Comparison of ENCODE assay signal across 1 cellular context in genomic region chr1:18128298-18128697, GRCh38.
TF ChIP-seq lines count a peak whose summit lies in the region.

No MANE protein-coding gene starts in this region.

TF ChIP-seq in HepG2, 621 proteins besides CTCF, POLR2A, EP300 and RAD21 (continued from another document and continues in another):
- TF ChIP-seq ZBTB10 (CRISPR knock-in tag; IDR thresholded peaks at IDR 0.05; ENCODE audit: borderline replicate concordance) (no peak), NR2F1 (CRISPR knock-in tag; IDR thresholded peaks at IDR 0.05) (peak in 1 of 2 experiments; percentile 57; a peak in 1 of 4 replicates), ZBTB34 (CRISPR knock-in tag; IDR thresholded peaks at IDR 0.05) (no peak), HDAC2 (CRISPR knock-in tag; IDR thresholded peaks at IDR 0.05) (peak; percentile 43; the same call in 1 of the 2 replicates), TOPORS (CRISPR knock-in tag; IDR thresholded peaks at IDR 0.05) (no peak), PRPF4 (IDR thresholded peaks at IDR 0.05; ENCODE audit: low read depth, low read length, poor library complexity, severe bottlenecking) (no peak), ATF5 (CRISPR knock-in tag; IDR thresholded peaks at IDR 0.05; ENCODE audit: low read depth) (no peak), HNRNPK (IDR thresholded peaks at IDR 0.05; ENCODE audit: low read depth, low read length, poor library complexity, severe bottlenecking) (no peak), MXI1 (IDR thresholded peaks at IDR 0.05; ENCODE audit: borderline replicate concordance, low read depth, low read length) (no peak; the same call in 2 of the 3 replicates), ZFP37 (CRISPR knock-in tag; IDR thresholded peaks at IDR 0.05; ENCODE audit: borderline replicate concordance) (no peak), MED13 (CRISPR knock-in tag; IDR thresholded peaks at IDR 0.05) (no peak), PRDM10 (CRISPR knock-in tag; IDR thresholded peaks at IDR 0.05; ENCODE audit: low read depth) (no peak), MIXL1 (CRISPR knock-in tag; IDR thresholded peaks at IDR 0.05) (no peak), SP4 (CRISPR knock-in tag; IDR thresholded peaks at IDR 0.05) (no peak), ZFP36L1 (CRISPR knock-in tag; IDR thresholded peaks at IDR 0.05) (no peak), ZC3H13 (CRISPR knock-in tag; IDR thresholded peaks at IDR 0.05) (no peak), ZNF772 (CRISPR knock-in tag; IDR thresholded peaks at IDR 0.05) (no peak), GATAD1 (CRISPR knock-in tag; IDR thresholded peaks at IDR 0.05) (0 out of 2 replicates have a peak, but pooled peaks have one; percentile 21), ATF6 (CRISPR knock-in tag; conservative IDR thresholded peaks at IDR 0.05) (no peak), PHF20 (CRISPR knock-in tag; IDR thresholded peaks at IDR 0.05) (no peak), ZBTB33 (CRISPR knock-in tag; IDR thresholded peaks at IDR 0.05) (no peak), TAF15 (IDR thresholded peaks at IDR 0.05; ENCODE audit: low read depth, low read length, poor library complexity, severe bottlenecking) (no peak), TGIF2 (CRISPR knock-in tag; IDR thresholded peaks at IDR 0.05) (peak; percentile 73; the same call in 1 of the 2 replicates), HIVEP1 (CRISPR knock-in tag; IDR thresholded peaks at IDR 0.05) (peak; percentile 19; the same call in 1 of the 2 replicates), ZNF615 (CRISPR knock-in tag; IDR thresholded peaks at IDR 0.05; ENCODE audit: borderline replicate concordance) (no peak), NR0B2 (CRISPR knock-in tag; IDR thresholded peaks at IDR 0.05) (no peak), IRF2 (CRISPR knock-in tag; IDR thresholded peaks at IDR 0.05) (no peak), THAP11 (CRISPR knock-in tag; IDR thresholded peaks at IDR 0.05) (no peak), HMG20A (CRISPR knock-in tag; IDR thresholded peaks at IDR 0.05; ENCODE audit: borderline replicate concordance) (peak; percentile 49; the same call in 1 of the 2 replicates), SP5 (CRISPR knock-in tag; IDR thresholded peaks at IDR 0.05; ENCODE audit: borderline replicate concordance, low read depth) (peak; percentile 91), KDM5B (CRISPR knock-in tag; IDR thresholded peaks at IDR 0.05; ENCODE audit: borderline replicate concordance) (no peak), ZNF724P (CRISPR knock-in tag; IDR thresholded peaks at IDR 0.05; ENCODE audit: borderline replicate concordance) (peak; percentile 54; the same call in 1 of the 2 replicates), PAF1 (CRISPR knock-in tag; IDR thresholded peaks at IDR 0.05) (no peak), HHEX (CRISPR knock-in tag; IDR thresholded peaks at IDR 0.05) (no peak), PHF21A (CRISPR knock-in tag; IDR thresholded peaks at IDR 0.05) (peak; percentile 71; the same call in 1 of the 2 replicates), IKZF5 (CRISPR knock-in tag; IDR thresholded peaks at IDR 0.05) (peak; percentile 60; the same call in 1 of the 2 replicates), TBL1XR1 (IDR thresholded peaks at IDR 0.05; ENCODE audit: borderline replicate concordance, low read length, partially characterized antibody) (no peak), HES4 (CRISPR knock-in tag; IDR thresholded peaks at IDR 0.05; ENCODE audit: borderline replicate concordance) (no peak), MYNN (CRISPR knock-in tag; IDR thresholded peaks at IDR 0.05; ENCODE audit: low read depth) (no peak), MNT (IDR thresholded peaks at IDR 0.05) (no peak), AFF4 (CRISPR knock-in tag; IDR thresholded peaks at IDR 0.05) (no peak), TMF1 (CRISPR knock-in tag; IDR thresholded peaks at IDR 0.05; ENCODE audit: low read depth) (no peak)
